Comparison of ENCODE assay signal across 1 cellular context in genomic region chr10:100505164-100505563, GRCh38.
A peak's percentile ranks its signal among the peaks of the same experiment; 100 is the strongest.
TF ChIP-seq lines count a peak whose summit lies in the region.

No MANE protein-coding gene starts in this region.

TF ChIP-seq in HEK293, 187 proteins besides CTCF, POLR2A, EP300 and RAD21 (continued from another document):
- no peak for TF ChIP-seq ZBTB6 (tag by site-specific recombination; IDR thresholded peaks at IDR 0.05)
- no peak for TF ChIP-seq YY2 (tag by site-specific recombination; IDR thresholded peaks at IDR 0.05)
- peak; percentile 83 for TF ChIP-seq SCRT2 (tag by site-specific recombination; IDR thresholded peaks at IDR 0.05)
- TF ChIP-seq SCRT1 (tag by site-specific recombination; IDR thresholded peaks at IDR 0.05; ENCODE audit: borderline replicate concordance), result peak; percentile 70; the same call in 1 of the 2 replicates
